1 cellular context compared by ENCODE assay signal in the genomic region with DNA sequence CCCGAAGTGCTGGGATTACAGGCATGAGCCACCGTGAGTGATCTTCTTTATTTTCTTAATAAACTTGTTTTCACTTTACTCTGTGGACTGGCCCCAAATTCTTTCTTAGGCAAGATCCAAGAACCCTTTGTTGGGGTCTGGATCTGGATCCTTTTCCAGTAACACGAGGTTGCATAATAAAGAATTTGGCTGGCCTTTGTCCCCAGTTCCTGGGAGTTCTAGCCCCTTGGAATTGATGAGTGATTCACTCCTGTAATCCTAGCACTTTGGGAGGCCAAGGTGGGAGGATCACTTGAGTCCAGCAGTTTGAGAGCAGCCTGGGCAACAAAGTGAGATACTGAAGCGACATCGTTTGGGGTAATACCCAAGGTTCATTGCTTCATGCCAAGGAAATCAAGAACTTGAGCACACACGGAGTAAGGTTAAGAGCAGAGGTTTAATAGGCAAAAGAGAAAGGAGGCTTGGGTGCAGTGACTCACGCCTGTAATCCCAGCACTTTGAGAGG.
TF ChIP-seq lines count a peak whose summit lies in the region.

No MANE protein-coding gene starts in this region.

TF ChIP-seq in WTC11, 78 proteins besides CTCF, POLR2A, EP300 and RAD21 (continued from another document):
- TF ChIP-seq, protein P1, sequence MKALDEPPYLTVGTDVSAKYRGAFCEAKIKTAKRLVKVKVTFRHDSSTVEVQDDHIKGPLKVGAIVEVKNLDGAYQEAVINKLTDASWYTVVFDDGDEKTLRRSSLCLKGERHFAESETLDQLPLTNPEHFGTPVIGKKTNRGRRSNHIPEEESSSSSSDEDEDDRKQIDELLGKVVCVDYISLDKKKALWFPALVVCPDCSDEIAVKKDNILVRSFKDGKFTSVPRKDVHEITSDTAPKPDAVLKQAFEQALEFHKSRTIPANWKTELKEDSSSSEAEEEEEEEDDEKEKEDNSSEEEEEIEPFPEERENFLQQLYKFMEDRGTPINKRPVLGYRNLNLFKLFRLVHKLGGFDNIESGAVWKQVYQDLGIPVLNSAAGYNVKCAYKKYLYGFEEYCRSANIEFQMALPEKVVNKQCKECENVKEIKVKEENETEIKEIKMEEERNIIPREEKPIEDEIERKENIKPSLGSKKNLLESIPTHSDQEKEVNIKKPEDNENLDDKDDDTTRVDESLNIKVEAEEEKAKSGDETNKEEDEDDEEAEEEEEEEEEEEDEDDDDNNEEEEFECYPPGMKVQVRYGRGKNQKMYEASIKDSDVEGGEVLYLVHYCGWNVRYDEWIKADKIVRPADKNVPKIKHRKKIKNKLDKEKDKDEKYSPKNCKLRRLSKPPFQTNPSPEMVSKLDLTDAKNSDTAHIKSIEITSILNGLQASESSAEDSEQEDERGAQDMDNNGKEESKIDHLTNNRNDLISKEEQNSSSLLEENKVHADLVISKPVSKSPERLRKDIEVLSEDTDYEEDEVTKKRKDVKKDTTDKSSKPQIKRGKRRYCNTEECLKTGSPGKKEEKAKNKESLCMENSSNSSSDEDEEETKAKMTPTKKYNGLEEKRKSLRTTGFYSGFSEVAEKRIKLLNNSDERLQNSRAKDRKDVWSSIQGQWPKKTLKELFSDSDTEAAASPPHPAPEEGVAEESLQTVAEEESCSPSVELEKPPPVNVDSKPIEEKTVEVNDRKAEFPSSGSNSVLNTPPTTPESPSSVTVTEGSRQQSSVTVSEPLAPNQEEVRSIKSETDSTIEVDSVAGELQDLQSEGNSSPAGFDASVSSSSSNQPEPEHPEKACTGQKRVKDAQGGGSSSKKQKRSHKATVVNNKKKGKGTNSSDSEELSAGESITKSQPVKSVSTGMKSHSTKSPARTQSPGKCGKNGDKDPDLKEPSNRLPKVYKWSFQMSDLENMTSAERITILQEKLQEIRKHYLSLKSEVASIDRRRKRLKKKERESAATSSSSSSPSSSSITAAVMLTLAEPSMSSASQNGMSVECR (CRISPR knock-in tag; IDR thresholded peaks at IDR 0.05; ENCODE audit: borderline replicate concordance): no peak
- TF ChIP-seq, protein P2, sequence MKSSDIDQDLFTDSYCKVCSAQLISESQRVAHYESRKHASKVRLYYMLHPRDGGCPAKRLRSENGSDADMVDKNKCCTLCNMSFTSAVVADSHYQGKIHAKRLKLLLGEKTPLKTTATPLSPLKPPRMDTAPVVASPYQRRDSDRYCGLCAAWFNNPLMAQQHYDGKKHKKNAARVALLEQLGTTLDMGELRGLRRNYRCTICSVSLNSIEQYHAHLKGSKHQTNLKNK (CRISPR knock-in tag; IDR thresholded peaks at IDR 0.05): no peak
- TF ChIP-seq FOXP1 (CRISPR knock-in tag; IDR thresholded peaks at IDR 0.05; ENCODE audit: borderline replicate concordance): no peak
- no peak for TF ChIP-seq NR1H2 (CRISPR knock-in tag; IDR thresholded peaks at IDR 0.05)
